1 cellular context compared by ENCODE assay signal in the genomic region with DNA sequence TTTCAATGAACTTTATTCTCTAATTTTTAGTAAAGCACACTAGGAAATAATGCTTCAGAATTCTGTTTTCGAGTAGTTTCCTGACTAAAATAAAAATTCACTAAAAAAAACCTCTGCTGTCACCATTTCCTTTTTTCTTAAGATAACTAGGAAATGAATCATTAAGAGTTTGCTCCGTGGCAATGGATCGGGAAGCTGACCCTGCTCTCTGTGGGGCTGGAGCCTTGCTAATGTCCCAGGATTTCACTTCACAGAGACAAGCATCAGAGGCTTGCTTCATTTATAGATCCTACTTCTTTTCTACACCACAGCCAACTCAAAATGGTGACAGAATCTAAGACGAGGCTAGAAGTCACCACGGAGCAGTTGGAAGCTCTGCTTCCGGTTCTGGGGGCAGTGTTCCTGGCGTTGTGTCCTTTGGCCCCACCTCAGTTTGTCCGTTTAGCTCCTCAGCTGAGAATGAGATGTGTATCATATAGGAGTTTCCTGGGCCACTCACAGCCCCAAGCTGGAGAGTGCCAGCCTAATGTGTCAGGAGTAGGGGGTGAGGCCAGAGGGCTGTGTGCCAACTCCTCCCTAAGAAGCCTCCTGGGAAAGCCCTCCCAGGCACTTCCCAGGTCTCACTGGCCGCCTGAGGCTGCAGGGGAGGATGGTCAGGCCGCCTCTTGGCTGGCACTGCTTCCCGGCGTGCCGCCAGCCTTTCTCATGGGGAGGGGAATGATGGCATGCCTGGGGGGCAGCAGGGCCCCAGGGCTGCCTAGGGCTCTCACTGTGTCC.
TF ChIP-seq lines count a peak whose summit lies in the region.

No MANE protein-coding gene starts in this region.

TF ChIP-seq in GM12878, 131 proteins besides CTCF, POLR2A, EP300 and RAD21 (continued from another document):
- TF ChIP-seq, protein P1, sequence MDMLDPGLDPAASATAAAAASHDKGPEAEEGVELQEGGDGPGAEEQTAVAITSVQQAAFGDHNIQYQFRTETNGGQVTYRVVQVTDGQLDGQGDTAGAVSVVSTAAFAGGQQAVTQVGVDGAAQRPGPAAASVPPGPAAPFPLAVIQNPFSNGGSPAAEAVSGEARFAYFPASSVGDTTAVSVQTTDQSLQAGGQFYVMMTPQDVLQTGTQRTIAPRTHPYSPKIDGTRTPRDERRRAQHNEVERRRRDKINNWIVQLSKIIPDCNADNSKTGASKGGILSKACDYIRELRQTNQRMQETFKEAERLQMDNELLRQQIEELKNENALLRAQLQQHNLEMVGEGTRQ (IDR thresholded peaks at IDR 0.05; ENCODE audit: borderline replicate concordance, low read depth, low read length): no peak
- TF ChIP-seq, protein P2, sequence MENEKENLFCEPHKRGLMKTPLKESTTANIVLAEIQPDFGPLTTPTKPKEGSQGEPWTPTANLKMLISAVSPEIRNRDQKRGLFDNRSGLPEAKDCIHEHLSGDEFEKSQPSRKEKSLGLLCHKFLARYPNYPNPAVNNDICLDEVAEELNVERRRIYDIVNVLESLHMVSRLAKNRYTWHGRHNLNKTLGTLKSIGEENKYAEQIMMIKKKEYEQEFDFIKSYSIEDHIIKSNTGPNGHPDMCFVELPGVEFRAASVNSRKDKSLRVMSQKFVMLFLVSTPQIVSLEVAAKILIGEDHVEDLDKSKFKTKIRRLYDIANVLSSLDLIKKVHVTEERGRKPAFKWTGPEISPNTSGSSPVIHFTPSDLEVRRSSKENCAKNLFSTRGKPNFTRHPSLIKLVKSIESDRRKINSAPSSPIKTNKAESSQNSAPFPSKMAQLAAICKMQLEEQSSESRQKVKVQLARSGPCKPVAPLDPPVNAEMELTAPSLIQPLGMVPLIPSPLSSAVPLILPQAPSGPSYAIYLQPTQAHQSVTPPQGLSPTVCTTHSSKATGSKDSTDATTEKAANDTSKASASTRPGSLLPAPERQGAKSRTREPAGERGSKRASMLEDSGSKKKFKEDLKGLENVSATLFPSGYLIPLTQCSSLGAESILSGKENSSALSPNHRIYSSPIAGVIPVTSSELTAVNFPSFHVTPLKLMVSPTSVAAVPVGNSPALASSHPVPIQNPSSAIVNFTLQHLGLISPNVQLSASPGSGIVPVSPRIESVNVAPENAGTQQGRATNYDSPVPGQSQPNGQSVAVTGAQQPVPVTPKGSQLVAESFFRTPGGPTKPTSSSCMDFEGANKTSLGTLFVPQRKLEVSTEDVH (IDR thresholded peaks at IDR 0.05; ENCODE audit: low read depth, partially characterized antibody): no peak
- TF ChIP-seq, protein P3, sequence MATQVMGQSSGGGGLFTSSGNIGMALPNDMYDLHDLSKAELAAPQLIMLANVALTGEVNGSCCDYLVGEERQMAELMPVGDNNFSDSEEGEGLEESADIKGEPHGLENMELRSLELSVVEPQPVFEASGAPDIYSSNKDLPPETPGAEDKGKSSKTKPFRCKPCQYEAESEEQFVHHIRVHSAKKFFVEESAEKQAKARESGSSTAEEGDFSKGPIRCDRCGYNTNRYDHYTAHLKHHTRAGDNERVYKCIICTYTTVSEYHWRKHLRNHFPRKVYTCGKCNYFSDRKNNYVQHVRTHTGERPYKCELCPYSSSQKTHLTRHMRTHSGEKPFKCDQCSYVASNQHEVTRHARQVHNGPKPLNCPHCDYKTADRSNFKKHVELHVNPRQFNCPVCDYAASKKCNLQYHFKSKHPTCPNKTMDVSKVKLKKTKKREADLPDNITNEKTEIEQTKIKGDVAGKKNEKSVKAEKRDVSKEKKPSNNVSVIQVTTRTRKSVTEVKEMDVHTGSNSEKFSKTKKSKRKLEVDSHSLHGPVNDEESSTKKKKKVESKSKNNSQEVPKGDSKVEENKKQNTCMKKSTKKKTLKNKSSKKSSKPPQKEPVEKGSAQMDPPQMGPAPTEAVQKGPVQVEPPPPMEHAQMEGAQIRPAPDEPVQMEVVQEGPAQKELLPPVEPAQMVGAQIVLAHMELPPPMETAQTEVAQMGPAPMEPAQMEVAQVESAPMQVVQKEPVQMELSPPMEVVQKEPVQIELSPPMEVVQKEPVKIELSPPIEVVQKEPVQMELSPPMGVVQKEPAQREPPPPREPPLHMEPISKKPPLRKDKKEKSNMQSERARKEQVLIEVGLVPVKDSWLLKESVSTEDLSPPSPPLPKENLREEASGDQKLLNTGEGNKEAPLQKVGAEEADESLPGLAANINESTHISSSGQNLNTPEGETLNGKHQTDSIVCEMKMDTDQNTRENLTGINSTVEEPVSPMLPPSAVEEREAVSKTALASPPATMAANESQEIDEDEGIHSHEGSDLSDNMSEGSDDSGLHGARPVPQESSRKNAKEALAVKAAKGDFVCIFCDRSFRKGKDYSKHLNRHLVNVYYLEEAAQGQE (IDR thresholded peaks at IDR 0.05; ENCODE audit: low read depth, low read length): no peak
